Comparison of ENCODE assay signal across 10 cellular contexts in genomic region chr11:17722000-17722643, GRCh38. TPM values are rescaled to one million over a fixed set of nuclear protein-coding genes. Genes with fewer than 3 reads are reported as not detected.
A peak's percentile ranks its signal among the peaks of the same experiment; 100 is the strongest.
DNase-seq lines count a peak whose midpoint lies in the region; ATAC-seq and TF ChIP-seq lines count a peak whose summit lies in the region.
"Had no signal": no experiment of that assay in that cellular context is flagged by ENCODE, and none has a peak within 500 bp of the region (broad histone marks: within the 10 kb centered on the region; RNA-seq: fewer than 3 reads in every experiment).

No MANE protein-coding gene starts in this region.

- H3K79me1 ChIP-seq in H9 (ENCODE audit: insufficient read depth, low read depth, low read length, poor library complexity, severe bottlenecking) = no peaks in the 10 kb centered on the region

- peaks cover 0 to 3% of the 10 kb centered on the region in 2 experiments; a peak in 1 of 5 replicates for H3K9me3 Mint-ChIP-seq in H9
- H3K9me3 Mint-ChIP-seq in effector memory CD8-positive, alpha-beta T cell = no peaks in the 10 kb centered on the region
- H3K9me3 Mint-ChIP-seq in activated T-cell treated with anti-CD3 and anti-CD28 coated beads, Interleukin-2, amount 50 U/mL, for 24 hours = no peaks in the 10 kb centered on the region

- no peak overlapping the region for H4K8ac ChIP-seq in H9 (replicated peaks; ENCODE audit: insufficient read length, low read depth, low read length)

- H3K18ac ChIP-seq in H9 (ENCODE audit: insufficient read length, low read depth, low read length) = no peak overlapping the region

- peaks cover 15 to 28% of the 10 kb centered on the region in 2 experiments for H3K4me1 Mint-ChIP-seq in H9
- H3K4me1 Mint-ChIP-seq in effector memory CD8-positive, alpha-beta T cell (ENCODE audit: low read depth in 2 of 2) = no peaks in the 10 kb centered on the region
- peaks cover 1% of the 10 kb centered on the region for H3K4me1 Mint-ChIP-seq in activated T-cell treated with anti-CD3 and anti-CD28 coated beads, Interleukin-2, amount 50 U/mL, for 24 hours (ENCODE audit: low read depth)

- H3K4ac ChIP-seq in H9 (ENCODE audit: low read depth, low read length) = no peak overlapping the region

- no peak overlapping the region for H2BK120ac ChIP-seq in H9 (ENCODE audit: low read depth, low read length, poor library complexity, severe bottlenecking)

- H3K23ac ChIP-seq in H9 (ENCODE audit: insufficient read length, low read depth, low read length) = no peak overlapping the region

- no peak for TF ChIP-seq POLR2A in esophagus muscularis mucosa (IDR thresholded peaks at IDR 0.05; ENCODE audit: low read depth)

- H2AK5ac ChIP-seq in H9 (ENCODE audit: insufficient read length, low read length) = no peak overlapping the region

- H3K27ac ChIP-seq in H9 (ENCODE audit: insufficient read length, low read depth, low read length) (no peak overlapping the region), WERI-Rb-1 (no peak overlapping the region), esophagus muscularis mucosa (replicated peaks in 1 of 4) (no peak overlapping the region)

- H3K56ac ChIP-seq in H9 (ENCODE audit: insufficient read length, low read depth, low read length) = no peak overlapping the region

- H3K79me2 ChIP-seq in H9 (ENCODE audit: insufficient read depth, low read length) = no peaks in the 10 kb centered on the region

- no peaks in the 10 kb centered on the region for H3K36me3 Mint-ChIP-seq in H9 (ENCODE audit: insufficient read depth in 1 of 3, low read depth in 3 of 3)
- no peaks in the 10 kb centered on the region for H3K36me3 Mint-ChIP-seq in effector memory CD8-positive, alpha-beta T cell (ENCODE audit: insufficient read depth)
- H3K36me3 Mint-ChIP-seq in activated T-cell treated with anti-CD3 and anti-CD28 coated beads, Interleukin-2, amount 50 U/mL, for 24 hours (ENCODE audit: low read depth) = no peaks in the 10 kb centered on the region

- H3K36me3 ChIP-seq in WERI-Rb-1 (no peaks in the 10 kb centered on the region), kidney epithelial cell (ENCODE audit: control insufficient read depth, insufficient read depth, low read length) (no peaks in the 10 kb centered on the region), esophagus muscularis mucosa (no peaks in the 10 kb centered on the region)

- no peak overlapping the region for H3K14ac ChIP-seq in H9 (ENCODE audit: insufficient read depth, low read length)

- TF ChIP-seq CTCF in H9 (conservative IDR thresholded peaks at IDR 0.05) = peak; percentile 73
- peak; percentile 91 for TF ChIP-seq CTCF in WERI-Rb-1 (IDR thresholded peaks at IDR 0.05; ENCODE audit: low read depth, low read length)
- TF ChIP-seq CTCF in kidney epithelial cell (IDR thresholded peaks at IDR 0.05; ENCODE audit: insufficient read depth, low read length, poor library complexity, severe bottlenecking) = peak; percentile 35
- TF ChIP-seq CTCF in esophagus muscularis mucosa (IDR thresholded peaks at IDR 0.05) = peak in 1 of 3 experiments; percentile 15

- H4K5ac ChIP-seq in H9 (ENCODE audit: insufficient read length, low read depth, low read length) = no peak overlapping the region

- H2BK20ac ChIP-seq in H9 (ENCODE audit: low read depth, low read length, poor library complexity, severe bottlenecking) = no peak overlapping the region

- no peak overlapping the region for H3K9ac ChIP-seq in H9 (ENCODE audit: extremely low read depth, insufficient read length, low read length)

- H4K20me1 ChIP-seq in H9 (ENCODE audit: control insufficient read depth, insufficient read depth, insufficient read length) = no peaks in the 10 kb centered on the region

- H3K9me3 ChIP-seq in H9 (ENCODE audit: control insufficient read depth, low read depth, low read length) = no peaks in the 10 kb centered on the region
- H3K9me3 ChIP-seq in WERI-Rb-1 (ENCODE audit: severe bottlenecking) = no peaks in the 10 kb centered on the region
- H3K9me3 ChIP-seq in esophagus muscularis mucosa = no peaks in the 10 kb centered on the region

- DNase-seq in AG08396 (ENCODE audit: low spot score) (peak; percentile 66), H9 (peak; percentile 73), WERI-Rb-1 (peak; percentile 82), kidney epithelial cell (ENCODE audit: low read depth) (no peak), esophagus muscularis mucosa (ENCODE audit: extremely low spot score) (no peak), OCI-M2 (lab: John Stamatoyannopoulos, UW; ENCODE audit: unreplicated experiment) (no peak)
- no peak for DNase-seq in effector memory CD8-positive, alpha-beta T cell
- DNase-seq in activated T-cell treated with anti-CD3 and anti-CD28 coated beads, Interleukin-2, amount 50 U/mL, for 24 hours = no peak
- DNase-seq: activated T-cell treated with anti-CD3 and anti-CD28 coated beads for 4 hours, foreskin melanocyte had no signal

- H2BK15ac ChIP-seq in H9 (ENCODE audit: low read depth, low read length) = no peak overlapping the region

- H3T11ph ChIP-seq in H9 (ENCODE audit: low read length) = no peak overlapping the region

- H3K4me2 ChIP-seq in H9 (ENCODE audit: insufficient read depth, insufficient read length, low read length) = peak overlapping the region; percentile 68

- no peak for TF ChIP-seq EP300 in esophagus muscularis mucosa (IDR thresholded peaks at IDR 0.05)

- H2AFZ ChIP-seq in H9 (ENCODE audit: low read length) = no peak overlapping the region

- WGBS in H9 (ENCODE audit: extremely low coverage, insufficient read length, low lambda C conversion rate) = no CpG with 5 or more reads among the region's 25 CpGs
- 16% methylated on average over 12 of the region's 25 CpGs for WGBS in esophagus muscularis mucosa

- no peak overlapping the region for H2BK5ac ChIP-seq in H9 (ENCODE audit: insufficient read length, low read length)

- peaks cover 11% of the 10 kb centered on the region for H3K23me2 ChIP-seq in H9 (ENCODE audit: insufficient read length, low read depth, low read length, poor library complexity, severe bottlenecking)

- ATAC-seq in effector memory CD8-positive, alpha-beta T cell (replicated peaks) = no peak

- H4K91ac ChIP-seq in H9 (ENCODE audit: insufficient read length, low read depth, low read length) = no peak overlapping the region

- intact Hi-C loops in esophagus muscularis mucosa (cut with DNase I) = no loop called here

- peaks cover 12% of the 10 kb centered on the region for H3K27me3 Mint-ChIP-seq in H9 (ENCODE audit: low read depth)
- peaks cover 26 to 34% of the 10 kb centered on the region in 2 donors for H3K27me3 Mint-ChIP-seq in effector memory CD8-positive, alpha-beta T cell
- peaks cover 67% of the 10 kb centered on the region for H3K27me3 Mint-ChIP-seq in activated T-cell treated with anti-CD3 and anti-CD28 coated beads, Interleukin-2, amount 50 U/mL, for 24 hours

- H3K4me1 ChIP-seq in H9 (ENCODE audit: insufficient read depth, low read length) (no peaks in the 10 kb centered on the region), esophagus muscularis mucosa (peaks cover 7 to 36% (median 33%) of the 10 kb centered on the region in 4 donors)

- H3K27me3 ChIP-seq in H9 (ENCODE audit: insufficient read depth, low read length) (peaks cover 63% of the 10 kb centered on the region), WERI-Rb-1 (ENCODE audit: insufficient read depth, low read depth, severe bottlenecking) (no peaks in the 10 kb centered on the region), kidney epithelial cell (ENCODE audit: control insufficient read depth, insufficient read depth, low read length) (peaks cover 71% of the 10 kb centered on the region), esophagus muscularis mucosa (peaks cover 3 to 85% (median 39%) of the 10 kb centered on the region in 4 donors)

- H2BK12ac ChIP-seq in H9 (ENCODE audit: insufficient read length, low read depth, low read length) = no peak overlapping the region

- H3K4me3 Mint-ChIP-seq in H9 = peak overlapping the region in 1 of 2 experiments; percentile 62; a peak in 2 of 5 replicates
- no peak overlapping the region for H3K4me3 Mint-ChIP-seq in effector memory CD8-positive, alpha-beta T cell
- no peak overlapping the region for H3K4me3 Mint-ChIP-seq in activated T-cell treated with anti-CD3 and anti-CD28 coated beads, Interleukin-2, amount 50 U/mL, for 24 hours

- H3K4me3 ChIP-seq in WERI-Rb-1 (ENCODE audit: low read depth, low read length) = peak overlapping the region; percentile 61
- H3K4me3 ChIP-seq in kidney epithelial cell (ENCODE audit: low read depth, low read length) = no peak overlapping the region
- no peak overlapping the region for H3K4me3 ChIP-seq in esophagus muscularis mucosa

- H3K27ac Mint-ChIP-seq in H9 = no peak overlapping the region
- no peak overlapping the region for H3K27ac Mint-ChIP-seq in effector memory CD8-positive, alpha-beta T cell
- H3K27ac Mint-ChIP-seq in activated T-cell treated with anti-CD3 and anti-CD28 coated beads, Interleukin-2, amount 50 U/mL, for 24 hours = no peak overlapping the region

RNA-seq across cellular contexts. Expression of gene MYOD1, which starts 2.8 kb away (rescaled TPM):
- total RNA-seq in H9 (2021) (not detected in 2 replicates), kidney epithelial cell (not detected in 2 replicates), esophagus muscularis mucosa (not detected)

RNA-seq across cellular contexts. Expression of gene KCNC1, which starts 12.5 kb away (rescaled TPM):
- total RNA-seq in H9 (2021) (0.04 TPM in 1 of 2 replicates, not detected in the other), kidney epithelial cell (not detected in 2 replicates), esophagus muscularis mucosa (not detected)

Comparison
In these comparisons a context has a peak if more than half of its experiments do, and no peak if none do; other contexts are left out.
1. DNase-seq: peak in AG08396 (single experiment), H9 (single experiment) and WERI-Rb-1 (single experiment); none in kidney epithelial cell (single experiment), esophagus muscularis mucosa (single experiment), effector memory CD8-positive, alpha-beta T cell (0 of 3), OCI-M2 (single experiment) and activated T-cell treated with anti-CD3 and anti-CD28 coated beads, Interleukin-2, amount 50 U/mL, for 24 hours (single experiment).